In the genomic region with DNA sequence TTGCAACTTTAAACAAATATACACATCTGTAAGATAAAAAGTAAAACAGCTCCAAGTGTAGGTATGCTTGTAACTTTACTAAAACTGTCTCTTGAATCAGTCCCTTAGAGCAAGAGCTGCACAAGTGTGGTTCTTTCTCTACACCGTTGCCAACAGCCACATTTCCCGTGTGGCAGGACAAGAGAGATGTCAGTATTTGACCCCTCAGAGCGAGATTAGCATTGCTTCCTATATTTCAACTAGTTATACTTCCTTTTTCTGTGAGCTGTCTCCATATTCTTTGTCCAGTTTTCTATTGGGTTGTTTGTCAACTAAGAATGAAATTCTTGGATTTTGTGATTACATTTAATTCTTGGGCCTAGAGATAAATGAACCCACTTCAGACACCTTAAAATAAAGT, we compare ENCODE assay signal across 1 cellular context.
TF ChIP-seq lines count a peak whose summit lies in the region.

No MANE protein-coding gene starts in this region.

TF ChIP-seq in IMR-90, 13 proteins besides CTCF, POLR2A, EP300 and RAD21:
- TF ChIP-seq BHLHE40 (IDR thresholded peaks at IDR 0.05; ENCODE audit: low read depth, low read length), result no peak
